Comparison of ENCODE assay signal across 28 cellular contexts in genomic region chr21:38346286-38346685, GRCh38.
DNase-seq lines count a peak whose midpoint lies in the region; ATAC-seq, FAIRE-seq and TF ChIP-seq lines count a peak whose summit lies in the region.
"Had no signal": no experiment of that assay in that cellular context is flagged by ENCODE, and none has a peak within 500 bp of the region (broad histone marks: within the 10 kb centered on the region; RNA-seq: fewer than 3 reads in every experiment).

No MANE protein-coding gene starts in this region.

- no peak overlapping the region for H3K4me3 ChIP-seq in bronchial epithelial cell (ENCODE audit: low read depth, low read length)
- no peak overlapping the region for H3K4me3 ChIP-seq in neutrophil (ENCODE audit: low read depth in 1 of 2, low read length in 1 of 2)
- H3K4me3 ChIP-seq: BLaER1 treated with 17β-estradiol and CSF1 and Interleukin-3, amounts not matched to agents 10 nM and 100 nM; body of pancreas; HAP-1; heart right ventricle; lung; mucosa of descending colon; PC-9 had no signal

- H3K27me3 ChIP-seq in bronchial epithelial cell (ENCODE audit: control insufficient read depth, insufficient read depth, low read length) (no peaks in the 10 kb centered on the region), neutrophil (no peaks in the 10 kb centered on the region)
- H3K27me3 ChIP-seq: body of pancreas had no signal

- no peaks in the 10 kb centered on the region for H3K9me3 ChIP-seq in neutrophil
- H3K9me3 ChIP-seq: body of pancreas, HAP-1, heart right ventricle, mucosa of descending colon had no signal

- no peak for TF ChIP-seq CTCF in bronchial epithelial cell (IDR thresholded peaks at IDR 0.05; ENCODE audit: insufficient read depth, low read length, severe bottlenecking)
- no peak for TF ChIP-seq CTCF in neutrophil (IDR thresholded peaks at IDR 0.05)

- no peaks in the 10 kb centered on the region for H3K36me3 ChIP-seq in bronchial epithelial cell (ENCODE audit: control insufficient read depth, insufficient read depth, low read length)
- no peaks in the 10 kb centered on the region for H3K36me3 ChIP-seq in neutrophil
- H3K36me3 ChIP-seq: BLaER1 treated with 17β-estradiol and CSF1 and Interleukin-3, amounts not matched to agents 10 nM and 100 nM; HAP-1; heart right ventricle had no signal

- FAIRE-seq in bronchial epithelial cell (lab: Jason Lieb, UNC), result peak; percentile 91
- FAIRE-seq: endometrium, frontal cortex, G401.6 had no signal

- H3K4me1 ChIP-seq in neutrophil (ENCODE audit: control insufficient read depth in 1 of 2, insufficient read depth in 1 of 2, low read depth in 1 of 2, low read length in 1 of 2), result peaks cover 22 to 27% of the 10 kb centered on the region in 2 experiments
- H3K4me1 ChIP-seq: HAP-1 had no signal

- no peak for ATAC-seq in HG02885 (IDR thresholded peaks at IDR 0.05; ENCODE audit: poor library complexity, unreplicated experiment)
- ATAC-seq: body of pancreas; heart right ventricle; mucosa of descending colon; natural killer cell treated with Interleukin-12 subunit alpha and Interleukin-12 subunit beta and Interleukin-15 and Interleukin-18, amount 100 ng/mL, for 72 hours had no signal

- peak overlapping the region; percentile 56 for H3K27ac ChIP-seq in neutrophil
- H3K27ac ChIP-seq: BLaER1 treated with 17β-estradiol and CSF1 and Interleukin-3, amounts not matched to agents 10 nM and 100 nM; body of pancreas; heart right ventricle; PC-9 had no signal

- DNase-seq in NCI-H1105 (lab: John Stamatoyannopoulos, UW) (peak; percentile 75), NCI-H510A treated with DMSO at 0.1 percent for 48 hours (lab: John Stamatoyannopoulos, UW) (peak; percentile 60), bronchial epithelial cell (ENCODE audit: low read depth) (peak; percentile 58), LoVo (ENCODE audit: low spot score) (no peak), medulla oblongata (ENCODE audit: extremely low spot score) (no peak)
- DNase-seq: activated CD4-positive, alpha-beta memory T cell treated with anti-CD3 and anti-CD28 coated beads for 36 hours; activated CD4-positive, CD25-positive, alpha-beta regulatory T cell treated with anti-CD3 and anti-CD28 coated beads, Interleukin-2, amount 50 U/mL, for 72 hours; activated CD8-positive, alpha-beta memory T cell treated with anti-CD3 and anti-CD28 coated beads, Interleukin-2, amount 50 U/mL, for 48 hours; activated naive CD4-positive, alpha-beta T cell treated with anti-CD3 and anti-CD28 coated beads for 36 hours; body of pancreas; DMS79; heart right ventricle; mucosa of descending colon; NCI-H1694 treated with DMSO at 0.1 percent for 48 hours; NCI-H226; NK-92 treated with Interleukin-12 subunit alpha and Interleukin-12 subunit beta, amount 100 ng/mL, for 24 hours; PC-9; stimulated activated CD4-positive, alpha-beta T cell treated with anti-CD3 and anti-CD28 coated beads, Interleukin-4, amount 100 ng/mL, for 4 hours; trophoblast cell had no signal

Comparison
In these comparisons a context has a peak if more than half of its experiments do, and no peak if none do; other contexts are left out.
1. DNase-seq: peak in NCI-H1105 (single experiment), NCI-H510A treated with DMSO at 0.1 percent for 48 hours (single experiment) and bronchial epithelial cell (single experiment); none in LoVo (single experiment) and medulla oblongata (single experiment).